ENCODE assay signal across 9 cellular contexts in genomic region chr14:67577909-67578749, GRCh38.
"Had no signal": no experiment of that assay in that cellular context is flagged by ENCODE, and none has a peak within 500 bp of the region (broad histone marks: within the 10 kb centered on the region; RNA-seq: fewer than 3 reads in every experiment).

No MANE protein-coding gene starts in this region.

- H3K27ac Mint-ChIP-seq: activated CD4-positive, alpha-beta T cell treated with anti-CD3 and anti-CD28 coated beads, Interleukin-2, amount 10 ng/mL, durations not matched to agents 24 days and 14 days; activated naive CD4-positive, alpha-beta T cell treated with anti-CD3 and anti-CD28 coated beads, Interleukin-2, amount 50 U/mL, for 24 hours; activated T-helper 17 cell treated with anti-CD3 and anti-CD28 coated beads, Interleukin-2, amount 50 U/mL, for 72 hours; immature natural killer cell; nephron progenitor cell had no signal

- DNase-seq: activated CD4-positive, alpha-beta T cell treated with anti-CD3 and anti-CD28 coated beads, Interleukin-2, amount 10 ng/mL, durations not matched to agents 24 days and 14 days; brain microvascular endothelial cell; immature natural killer cell; left colon; nephron progenitor cell; stimulated activated CD4-positive, alpha-beta T cell treated with anti-CD3 and anti-CD28 coated beads, Interleukin-4, amount 100 ng/mL, for 24 hours had no signal

- ATAC-seq: activated T-helper 17 cell treated with anti-CD3 and anti-CD28 coated beads, Interleukin-2, amount 50 U/mL, for 72 hours; left colon; SK-N-SH treated with all-trans-retinoic acid at 6 μM for 48 hours had no signal

- H3K36me3 Mint-ChIP-seq: activated naive CD4-positive, alpha-beta T cell treated with anti-CD3 and anti-CD28 coated beads, Interleukin-2, amount 50 U/mL, for 24 hours; immature natural killer cell had no signal

- H3K27me3 Mint-ChIP-seq: activated CD4-positive, alpha-beta T cell treated with anti-CD3 and anti-CD28 coated beads, Interleukin-2, amount 10 ng/mL, durations not matched to agents 24 days and 14 days; activated naive CD4-positive, alpha-beta T cell treated with anti-CD3 and anti-CD28 coated beads, Interleukin-2, amount 50 U/mL, for 24 hours; activated T-helper 17 cell treated with anti-CD3 and anti-CD28 coated beads, Interleukin-2, amount 50 U/mL, for 72 hours had no signal

- H3K4me3 Mint-ChIP-seq: activated CD4-positive, alpha-beta T cell treated with anti-CD3 and anti-CD28 coated beads, Interleukin-2, amount 10 ng/mL, durations not matched to agents 24 days and 14 days; activated naive CD4-positive, alpha-beta T cell treated with anti-CD3 and anti-CD28 coated beads, Interleukin-2, amount 50 U/mL, for 24 hours; activated T-helper 17 cell treated with anti-CD3 and anti-CD28 coated beads, Interleukin-2, amount 50 U/mL, for 72 hours; immature natural killer cell; nephron progenitor cell had no signal

- H3K4me1 Mint-ChIP-seq: activated naive CD4-positive, alpha-beta T cell treated with anti-CD3 and anti-CD28 coated beads, Interleukin-2, amount 50 U/mL, for 24 hours; activated T-helper 17 cell treated with anti-CD3 and anti-CD28 coated beads, Interleukin-2, amount 50 U/mL, for 72 hours; immature natural killer cell; nephron progenitor cell had no signal

- H3K9me3 Mint-ChIP-seq: activated CD4-positive, alpha-beta T cell treated with anti-CD3 and anti-CD28 coated beads, Interleukin-2, amount 10 ng/mL, durations not matched to agents 24 days and 14 days; activated naive CD4-positive, alpha-beta T cell treated with anti-CD3 and anti-CD28 coated beads, Interleukin-2, amount 50 U/mL, for 24 hours; activated T-helper 17 cell treated with anti-CD3 and anti-CD28 coated beads, Interleukin-2, amount 50 U/mL, for 72 hours; immature natural killer cell; nephron progenitor cell had no signal
